14 cellular contexts compared by ENCODE assay signal in the genomic region with DNA sequence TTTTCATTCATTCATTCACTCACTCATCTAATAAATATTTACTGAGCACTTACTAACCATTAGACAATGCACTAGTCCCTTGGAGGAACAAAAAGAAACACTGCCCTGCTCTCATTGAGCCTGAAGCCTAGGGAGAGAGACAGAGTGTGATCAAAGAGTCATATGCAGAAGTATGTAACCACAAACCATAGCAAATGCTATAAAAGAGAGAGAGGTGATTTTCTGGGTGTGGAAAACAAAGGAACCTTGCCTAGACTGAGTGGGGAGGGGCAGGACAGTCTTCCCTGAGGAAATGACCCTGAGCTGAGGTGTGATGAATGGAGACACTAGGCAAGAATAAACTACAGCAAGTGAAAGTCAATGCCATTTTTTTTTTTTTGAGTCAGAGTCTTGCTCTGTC. TPM values are rescaled to one million over a fixed set of nuclear protein-coding genes. Genes with fewer than 3 reads are reported as not detected.
DNase-seq lines count a peak whose midpoint lies in the region; TF ChIP-seq lines count a peak whose summit lies in the region.
"Had no signal": no experiment of that assay in that cellular context is flagged by ENCODE, and none has a peak within 500 bp of the region (broad histone marks: within the 10 kb centered on the region; RNA-seq: fewer than 3 reads in every experiment).

No MANE protein-coding gene starts in this region.

- H3K4me1 Mint-ChIP-seq in endodermal cell: peaks cover 11% of the 10 kb centered on the region
- H3K4me1 Mint-ChIP-seq in activated T-cell treated with anti-CD3 and anti-CD28 coated beads, Interleukin-2, amount 50 U/mL, for 24 hours (ENCODE audit: low read depth): peaks cover 17% of the 10 kb centered on the region

- H3K4me3 ChIP-seq in mucosa of rectum (ENCODE audit: low read length in 2 of 2): no peak overlapping the region
- no peak overlapping the region for H3K4me3 ChIP-seq in endodermal cell (ENCODE audit: low read length)
- H3K4me3 ChIP-seq: ascending aorta, uterus had no signal

- H3K27me3 ChIP-seq in mucosa of rectum (ENCODE audit: control insufficient read depth in 2 of 2, insufficient read depth in 2 of 2, low read length in 2 of 2) (no peaks in the 10 kb centered on the region), endodermal cell (ENCODE audit: control insufficient read depth, insufficient read depth, low read length, poor library complexity, severe bottlenecking) (no peaks in the 10 kb centered on the region)
- H3K27me3 ChIP-seq: ascending aorta, uterus had no signal

- H3K36me3 ChIP-seq in mucosa of rectum (ENCODE audit: control insufficient read depth in 2 of 2, insufficient read depth in 2 of 2, low read length in 2 of 2) (no peaks in the 10 kb centered on the region), endodermal cell (ENCODE audit: control insufficient read depth, insufficient read depth, low read length) (no peaks in the 10 kb centered on the region)
- H3K36me3 ChIP-seq: ascending aorta, uterus had no signal

- H3K36me3 Mint-ChIP-seq in endodermal cell (ENCODE audit: low read depth): no peaks in the 10 kb centered on the region
- no peaks in the 10 kb centered on the region for H3K36me3 Mint-ChIP-seq in activated T-cell treated with anti-CD3 and anti-CD28 coated beads, Interleukin-2, amount 50 U/mL, for 24 hours (ENCODE audit: low read depth)

- no peak for TF ChIP-seq CTCF in endodermal cell (conservative IDR thresholded peaks at IDR 0.05)

- H3K9ac ChIP-seq in mucosa of rectum (ENCODE audit: low read depth in 1 of 2, low read length in 2 of 2) (no peak overlapping the region), endodermal cell (ENCODE audit: extremely low read depth, low read length, poor library complexity, severe bottlenecking) (no peak overlapping the region)

- peaks cover 5 to 10% of the 10 kb centered on the region in 2 donors for H3K4me1 ChIP-seq in mucosa of rectum (ENCODE audit: control insufficient read depth in 2 of 2, insufficient read depth in 2 of 2, low read length in 2 of 2)
- no peaks in the 10 kb centered on the region for H3K4me1 ChIP-seq in endodermal cell (ENCODE audit: control insufficient read depth, insufficient read depth, low read length)
- H3K4me1 ChIP-seq: uterus had no signal

- H3K4me3 Mint-ChIP-seq in endodermal cell: no peak overlapping the region
- H3K4me3 Mint-ChIP-seq in activated T-cell treated with anti-CD3 and anti-CD28 coated beads, Interleukin-2, amount 50 U/mL, for 24 hours: no peak overlapping the region
- H3K4me3 Mint-ChIP-seq: activated CD8-positive, alpha-beta T cell treated with anti-CD3 and anti-CD28 coated beads for 36 hours had no signal

- no peak overlapping the region for H3K27ac Mint-ChIP-seq in endodermal cell
- H3K27ac Mint-ChIP-seq in activated T-cell treated with anti-CD3 and anti-CD28 coated beads, Interleukin-2, amount 50 U/mL, for 24 hours: no peak overlapping the region
- H3K27ac Mint-ChIP-seq: activated CD8-positive, alpha-beta T cell treated with anti-CD3 and anti-CD28 coated beads for 36 hours had no signal

- H3K9me3 Mint-ChIP-seq in endodermal cell: no peaks in the 10 kb centered on the region
- no peaks in the 10 kb centered on the region for H3K9me3 Mint-ChIP-seq in activated T-cell treated with anti-CD3 and anti-CD28 coated beads, Interleukin-2, amount 50 U/mL, for 24 hours
- H3K9me3 Mint-ChIP-seq: activated CD8-positive, alpha-beta T cell treated with anti-CD3 and anti-CD28 coated beads for 36 hours had no signal

- no peaks in the 10 kb centered on the region for H3K27me3 Mint-ChIP-seq in endodermal cell (ENCODE audit: insufficient read depth)
- H3K27me3 Mint-ChIP-seq in activated T-cell treated with anti-CD3 and anti-CD28 coated beads, Interleukin-2, amount 50 U/mL, for 24 hours: peaks cover 31% of the 10 kb centered on the region

- H3K9me3 ChIP-seq in mucosa of rectum (ENCODE audit: control insufficient read depth in 2 of 2, low read length in 2 of 2) (no peaks in the 10 kb centered on the region), endodermal cell (ENCODE audit: control insufficient read depth, low read length) (no peaks in the 10 kb centered on the region)
- H3K9me3 ChIP-seq: ascending aorta, uterus had no signal

- H3K27ac ChIP-seq in mucosa of rectum (ENCODE audit: low read depth in 2 of 2, low read length in 2 of 2): peak overlapping the region; percentile 59 to 68
- H3K27ac ChIP-seq in endodermal cell (ENCODE audit: low read depth, low read length): no peak overlapping the region
- H3K27ac ChIP-seq: uterus had no signal

- DNase-seq in Daoy (ENCODE audit: low read depth): peak; percentile 97
- DNase-seq in M059J (ENCODE audit: low read depth): peak; percentile 99
- peak; percentile 90 for DNase-seq in astrocyte of the hippocampus (ENCODE audit: low read depth, low spot score)
- no peak for DNase-seq in endodermal cell
- DNase-seq in NCI-H1417 treated with DMSO at 0.1 percent for 48 hours (lab: John Stamatoyannopoulos, UW): no peak
- no peak for DNase-seq in activated T-cell treated with anti-CD3 and anti-CD28 coated beads, Interleukin-2, amount 50 U/mL, for 24 hours
- no peak for DNase-seq in Kasumi-1 (lab: John Stamatoyannopoulos, UW)
- DNase-seq: activated CD8-positive, alpha-beta T cell treated with anti-CD3 and anti-CD28 coated beads for 36 hours; head of caudate nucleus; NCI-H1048; stimulated activated CD4-positive, alpha-beta T cell treated with anti-CD3 and anti-CD28 coated beads, Interleukin-4, amount 100 ng/mL, for 4 hours; uterus had no signal

RNA-seq across cellular contexts. Expression of a gene that starts 10.8 kb away (rescaled TPM):
- 0.63 and 0.80 TPM in 2 replicates for total RNA-seq in Daoy (2014; rRNA removed; shearing (Covaris generic))
- 1.4 and 1.8 TPM in 2 replicates for total RNA-seq in M059J (2014; rRNA removed; shearing (Covaris generic))
- total RNA-seq in endodermal cell: under 1 TPM; 0.60 to 0.68 TPM
- polyA plus RNA-seq in endodermal cell (2013, experiment 1 of 2): 0.36 TPM
- polyA plus RNA-seq in endodermal cell (2013, experiment 2 of 2): 0.21 TPM
- total RNA-seq: activated CD8-positive, alpha-beta T cell treated with anti-CD3 and anti-CD28 coated beads for 36 hours had no signal

Comparison
In these comparisons a context has a peak if more than half of its experiments do, and no peak if none do; other contexts are left out.
1. DNase-seq: peak in Daoy (single experiment), M059J (single experiment) and astrocyte of the hippocampus (single experiment); none in endodermal cell (single experiment), NCI-H1417 treated with DMSO at 0.1 percent for 48 hours (single experiment), activated T-cell treated with anti-CD3 and anti-CD28 coated beads, Interleukin-2, amount 50 U/mL, for 24 hours (single experiment) and Kasumi-1 (0 of 2).